In the genomic region with DNA sequence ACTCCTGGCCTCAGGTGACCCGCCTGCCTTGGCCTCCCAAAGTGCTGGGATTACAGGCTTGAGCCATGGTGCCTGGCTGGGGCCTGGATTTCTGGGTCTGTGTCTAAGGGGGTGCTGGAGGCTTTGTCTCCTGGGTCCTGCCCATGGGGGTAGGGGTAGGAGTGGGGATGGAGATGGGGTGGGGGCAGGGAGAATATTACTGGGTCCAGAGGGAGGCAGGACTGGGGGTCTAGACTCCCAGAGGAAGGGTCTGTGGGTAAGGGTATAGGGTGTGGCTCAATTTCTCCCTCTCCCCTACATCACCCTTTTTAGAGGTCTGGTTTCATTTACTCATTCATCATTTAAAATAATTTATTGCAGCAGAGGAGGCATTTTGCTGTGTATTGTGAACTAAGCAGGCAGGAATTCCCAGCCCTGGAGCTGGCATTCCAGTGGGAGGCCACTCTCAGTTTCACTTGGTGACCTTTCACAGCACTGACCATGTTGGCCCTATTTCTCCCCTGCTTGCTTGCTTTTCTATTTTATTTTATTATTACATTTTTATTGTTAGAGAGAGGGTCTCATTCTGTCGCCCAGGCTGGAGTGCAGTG, we compare ENCODE assay signal across 9 cellular contexts. TPM values are rescaled to one million over a fixed set of nuclear protein-coding genes. Genes with fewer than 3 reads are reported as not detected.
DNase-seq lines count a peak whose midpoint lies in the region; ATAC-seq, FAIRE-seq and TF ChIP-seq lines count a peak whose summit lies in the region.
"Had no signal": no experiment of that assay in that cellular context is flagged by ENCODE, and none has a peak within 500 bp of the region (broad histone marks: within the 10 kb centered on the region; RNA-seq: fewer than 3 reads in every experiment).

No MANE protein-coding gene starts in this region.

- H3K79me2 ChIP-seq in PC-3 (ENCODE audit: low read length) = peaks cover 19% of the 10 kb centered on the region
- peaks cover 0 to 8% of the 10 kb centered on the region in 2 experiments; a peak in 1 of 4 replicates for H3K79me2 ChIP-seq in H1 (ENCODE audit: control insufficient read depth in 1 of 2, insufficient read depth in 2 of 2, low read length in 2 of 2)

- no peak overlapping the region for H3K56ac ChIP-seq in H1 (replicated peaks; ENCODE audit: insufficient read length, low read depth, low read length)

- H3K18ac ChIP-seq in H1 (ENCODE audit: extremely low read depth, low read length) = no peak overlapping the region

- FAIRE-seq in H1 (lab: Jason Lieb, UNC) = no peak

- peak; percentile 75 for DNase-seq in ELR (ENCODE audit: low read depth)
- peak; percentile 27 for DNase-seq in PC-3
- no peak for DNase-seq in H1 (ENCODE audit: low read depth in 1 of 2, low spot score in 2 of 2)
- DNase-seq in osteocyte (ENCODE audit: extremely low spot score, unreplicated experiment) = no peak
- no peak for DNase-seq in SKM-1 treated with dmso at 0.1 percent for 144 hours (lab: John Stamatoyannopoulos, UW; ENCODE audit: unreplicated experiment)
- DNase-seq: NCI-H187 treated with DMSO at 0.1 percent for 48 hours had no signal

- no peak overlapping the region for H4K91ac ChIP-seq in H1 (replicated peaks; ENCODE audit: insufficient read length, low read length)

- no peak overlapping the region for H2BK15ac ChIP-seq in H1 (ENCODE audit: low read length)

- no peak for TF ChIP-seq CTCF in PC-3 (conservative IDR thresholded peaks at IDR 0.05; ENCODE audit: low read depth, low read length)
- no peak for TF ChIP-seq CTCF in H1 (IDR thresholded peaks at IDR 0.05; ENCODE audit: control extremely low read depth in 1 of 3, insufficient read depth in 1 of 3, low read depth in 1 of 3, low read length in 3 of 3)
- no peak for TF ChIP-seq CTCF in osteocyte (IDR thresholded peaks at IDR 0.05)

- no peak overlapping the region for H2BK20ac ChIP-seq in H1 (ENCODE audit: low read length)

- H3K36me3 Mint-ChIP-seq in osteocyte (ENCODE audit: unreplicated experiment) = no peaks in the 10 kb centered on the region

- 65% methylated on average over 2 of the region's 2 CpGs; no CpG with 5 or more reads in 1 of the 2 experiments for WGBS in H1 (ENCODE audit: extremely low coverage in 1 of 2, insufficient coverage in 1 of 2, insufficient read length in 1 of 2, insufficient replicate concordance in 2 of 2, low coverage in 1 of 2, low lambda C conversion rate in 2 of 2, missing lambda C conversion rate in 1 of 2), 2 experiments

- H3K4me2 ChIP-seq in PC-3 (ENCODE audit: low read length) = peak overlapping the region; percentile 91
- H3K4me2 ChIP-seq in H1 (ENCODE audit: insufficient read depth in 1 of 2, low read depth in 2 of 2, low read length in 2 of 2) = peak overlapping the region; percentile 68 to 89; a peak in 2 of 4 replicates

- H3F3A ChIP-seq in PC-3 (ENCODE audit: low read length, unreplicated experiment) = no peaks in the 10 kb centered on the region

- H2BK12ac ChIP-seq in H1 (ENCODE audit: low read depth, low read length) = no peak overlapping the region

- no peak for TF ChIP-seq POLR2A in H1 (IDR thresholded peaks at IDR 0.05; ENCODE audit: control extremely low read depth in 1 of 2, low read depth in 2 of 2, low read length in 2 of 2)

- POLR2A ChIA-PET in PC-3 (lab: Charles Lee; ENCODE audit: unreplicated experiment) = no interaction called here
- POLR2A ChIA-PET in H1 (lab: Charles Lee; ENCODE audit: partially characterized antibody) = interaction anchor here (0.6 to 1.6 kb wide), 5 partner anchors 16 to 55 kb away, joined by 3 to 6 read pairs (median 3); no protein-coding TSS in a partner anchor

- H2AK5ac ChIP-seq in H1 (ENCODE audit: low read depth, low read length) = no peak overlapping the region

- no peak overlapping the region for H2BK120ac ChIP-seq in H1 (replicated peaks; ENCODE audit: low read depth, low read length)

- no peaks in the 10 kb centered on the region for H3K27me3 ChIP-seq in PC-3 (ENCODE audit: low read length)
- no peaks in the 10 kb centered on the region for H3K27me3 ChIP-seq in H1 (replicated peaks in 1 of 4; ENCODE audit: control insufficient read depth in 3 of 4, extremely low read depth in 1 of 4, insufficient read depth in 3 of 4, low read length in 3 of 4)

- H3K27me3 Mint-ChIP-seq in osteocyte (ENCODE audit: unreplicated experiment) = no peaks in the 10 kb centered on the region

- H3K27ac Mint-ChIP-seq in osteocyte (ENCODE audit: unreplicated experiment) = peak overlapping the region; percentile 72

- H2AFZ ChIP-seq in PC-3 (ENCODE audit: low read length) = no peak overlapping the region
- no peak overlapping the region for H2AFZ ChIP-seq in H1 (ENCODE audit: low read length)

- ATAC-seq in PC-3 = no peak
- ATAC-seq in GM19324 (IDR thresholded peaks at IDR 0.05; ENCODE audit: low FRiP score, unreplicated experiment) = no peak
- ATAC-seq in HG02588 (IDR thresholded peaks at IDR 0.05; ENCODE audit: unreplicated experiment) = no peak
- no peak for ATAC-seq in HG03342 (IDR thresholded peaks at IDR 0.05; ENCODE audit: unreplicated experiment)

- H4K5ac ChIP-seq in H1 (ENCODE audit: insufficient read length, low read depth, low read length) = no peak overlapping the region

- H4K20me1 ChIP-seq in PC-3 (ENCODE audit: low read length) = no peaks in the 10 kb centered on the region
- H4K20me1 ChIP-seq in H1 (replicated peaks in 1 of 2; ENCODE audit: control insufficient read depth in 1 of 2, insufficient read depth in 2 of 2, low read length in 2 of 2) = peaks cover 0 to 1% of the 10 kb centered on the region in 2 experiments

- TF ChIP-seq EP300 in H1 (IDR thresholded peaks at IDR 0.05; ENCODE audit: borderline replicate concordance in 1 of 2, low read depth in 2 of 2, low read length in 2 of 2) = no peak

- H3K27ac ChIP-seq in PC-3 (ENCODE audit: low read length) = no peak overlapping the region
- H3K27ac ChIP-seq in H1 (ENCODE audit: low read depth, low read length) = no peak overlapping the region

- H3K9me2 ChIP-seq in PC-3 (replicated peaks; ENCODE audit: low read length) = no peaks in the 10 kb centered on the region

- H3K4me1 ChIP-seq in PC-3 (ENCODE audit: insufficient read depth, low read length) (peaks cover 10% of the 10 kb centered on the region; the same call in 1 of the 2 replicates), H1 (replicated peaks in 1 of 4; ENCODE audit: control insufficient read depth in 3 of 4, insufficient read depth in 4 of 4, low read length in 3 of 4) (peaks cover 0 to 14% (median 6%) of the 10 kb centered on the region in 4 experiments; a peak in 6 of 7 replicates)

- H3K9ac ChIP-seq in PC-3 (ENCODE audit: low read length) (peak overlapping the region; percentile 91; the same call in 1 of the 2 replicates), H1 (replicated peaks in 1 of 4; ENCODE audit: extremely low read depth in 1 of 4, low read depth in 3 of 4, low read length in 3 of 4) (no peak overlapping the region)

- H3K4me3 ChIP-seq in PC-3 (ENCODE audit: low read length) (peak overlapping the region; percentile 95; the same call in 1 of the 2 replicates), H1 (ENCODE audit: extremely low read depth in 1 of 4, insufficient read depth in 2 of 4, low read depth in 3 of 4, low read length in 4 of 4) (peak overlapping the region; percentile 88 to 94 (median 90); a peak in 4 of 8 replicates)

- CTCF ChIA-PET in PC-3 (lab: Charles Lee) = interaction anchor here (0.8 kb wide), 1 partner anchor 30 kb away, joined by 3 read pairs; no protein-coding TSS in a partner anchor
- CTCF ChIA-PET in H1 (lab: Charles Lee; ENCODE audit: partially characterized antibody) = no interaction called here

- H3K14ac ChIP-seq in H1 (ENCODE audit: insufficient read length) = no peak overlapping the region

- H3K36me3 ChIP-seq in PC-3 (ENCODE audit: low read depth, low read length) (no peaks in the 10 kb centered on the region), H1 (ENCODE audit: control insufficient read depth in 2 of 4, insufficient read depth in 4 of 4, low read length in 3 of 4) (peaks cover 4 to 18% (median 6%) of the 10 kb centered on the region in 4 experiments; a peak in 7 of 8 replicates)

- H3K4me1 Mint-ChIP-seq in osteocyte (ENCODE audit: unreplicated experiment) = peaks cover 33% of the 10 kb centered on the region

- no peaks in the 10 kb centered on the region; the same call in 1 of the 2 replicates for H3K79me1 ChIP-seq in H1 (ENCODE audit: low read depth, low read length)

- H3K9me3 ChIP-seq in PC-3 (ENCODE audit: low read length) (no peaks in the 10 kb centered on the region), H1 (ENCODE audit: insufficient read depth in 2 of 2, low read depth in 1 of 2, low read length in 1 of 2) (no peaks in the 10 kb centered on the region)

- no peak overlapping the region for H3K4ac ChIP-seq in H1 (replicated peaks; ENCODE audit: insufficient read length, low read depth, low read length)

- H2BK5ac ChIP-seq in H1 (ENCODE audit: low read depth, low read length) = no peak overlapping the region

- peak overlapping the region; percentile 91 for H3K4me3 Mint-ChIP-seq in osteocyte (ENCODE audit: unreplicated experiment)

- intact Hi-C loops in PC-3 (cut with micrococcal nuclease) = no loop called here

- peaks cover 12% of the 10 kb centered on the region for H3K23me2 ChIP-seq in H1 (ENCODE audit: low read depth, low read length)

- H4K8ac ChIP-seq in H1 (ENCODE audit: extremely low read depth, insufficient read depth, low read length) = no peak overlapping the region

- no peak overlapping the region for H3K23ac ChIP-seq in H1 (ENCODE audit: insufficient read length)

- H3K9me3 Mint-ChIP-seq in osteocyte (ENCODE audit: unreplicated experiment) = no peaks in the 10 kb centered on the region

- TF ChIP-seq RAD21 in H1 (IDR thresholded peaks at IDR 0.05 in 1 of 2, conservative IDR thresholded peaks at IDR 0.05 in 1 of 2; ENCODE audit: low read depth in 2 of 2, low read length in 2 of 2) = no peak

- BruUV-seq in PC-3 (replicated peaks; lab: Mats Ljungman, UMichigan) = no TSS peak

RNA-seq across cellular contexts. Expression of a gene that starts 0.8 kb away (rescaled TPM):
- total RNA-seq in PC-3 (2014; rRNA removed) (9.0 and 10.6 TPM in 2 replicates), osteocyte (6.2 and 6.8 TPM in 2 replicates)
- total RNA-seq in H1 (2021; fragmentation: NEBNext Ultra II Directional; extraction: Animal tissue kit (Norgen Biotek cat#: 25700)) = 12.0 and 13.2 TPM in 2 replicates
- 10.0 and 22.1 TPM in 2 replicates for polyA plus RNA-seq in H1 (2011; rRNA removed)
- polyA plus RNA-seq in H1 (2011; cell fraction: cytosol; rRNA removed) = 8.7 TPM
- polyA plus RNA-seq in H1 (2011; cell fraction: nucleus; rRNA removed) = 39.2 TPM
- polyA plus RNA-seq in H1 (2012, experiment 1 of 2) = 4.9 to 9.4 TPM (median 8.5 TPM) in 4 replicates
- 5.1 TPM for polyA plus RNA-seq in H1 (2012, experiment 2 of 2)
- 9.8 TPM for polyA plus RNA-seq in H1 (2013, experiment 1 of 2)
- 11.0 TPM for polyA plus RNA-seq in H1 (2013, experiment 2 of 2)
- 7.3 and 8.1 TPM in 2 replicates for polyA minus RNA-seq in H1 (2011; rRNA and poly(A)+ RNA removed)
- 5.7 TPM for polyA minus RNA-seq in H1 (2011; cell fraction: cytosol; rRNA and poly(A)+ RNA removed)
- polyA minus RNA-seq in H1 (2011; cell fraction: nucleus; rRNA and poly(A)+ RNA removed) = 27.4 TPM

RNA-seq across cellular contexts. Expression of a gene that starts 1.2 kb away (rescaled TPM):
- total RNA-seq in PC-3 (2014; rRNA removed) (not detected in 2 replicates), osteocyte (0.81 and 0.97 TPM in 2 replicates)
- 1.1 TPM in 1 of 2 replicates, not detected in the other for total RNA-seq in H1 (2021; fragmentation: NEBNext Ultra II Directional; extraction: Animal tissue kit (Norgen Biotek cat#: 25700))
- 2.8 and 3.0 TPM in 2 replicates for polyA plus RNA-seq in H1 (2011; rRNA removed)
- 1.5 TPM for polyA plus RNA-seq in H1 (2011; cell fraction: cytosol; rRNA removed)
- polyA plus RNA-seq in H1 (2011; cell fraction: nucleus; rRNA removed) = 1.0 TPM
- 0.90 to 1.8 TPM (median 1.3 TPM) in 4 replicates for polyA plus RNA-seq in H1 (2012, experiment 1 of 2)
- 4.3 TPM for polyA plus RNA-seq in H1 (2012, experiment 2 of 2)
- 3.4 TPM for polyA plus RNA-seq in H1 (2013, experiment 1 of 2)
- 4.7 TPM for polyA plus RNA-seq in H1 (2013, experiment 2 of 2)
- polyA minus RNA-seq in H1 (2011; rRNA and poly(A)+ RNA removed) = 0.73 TPM in 1 of 2 replicates, not detected in the other
- polyA minus RNA-seq in H1 (2011; cell fraction: cytosol; rRNA and poly(A)+ RNA removed) = not detected
- not detected for polyA minus RNA-seq in H1 (2011; cell fraction: nucleus; rRNA and poly(A)+ RNA removed)

RNA-seq across cellular contexts. Expression of a gene that starts 6.9 kb away (rescaled TPM):
- not detected in 2 replicates for total RNA-seq in PC-3 (2014; rRNA removed)
- total RNA-seq in H1 (2021; fragmentation: NEBNext Ultra II Directional; extraction: Animal tissue kit (Norgen Biotek cat#: 25700)) = not detected in 2 replicates
- polyA plus RNA-seq in H1 (2011; rRNA removed) = 0.18 and 0.19 TPM in 2 replicates
- polyA plus RNA-seq in H1 (2011; cell fraction: cytosol; rRNA removed) = 0.31 TPM
- not detected for polyA plus RNA-seq in H1 (2011; cell fraction: nucleus; rRNA removed)
- not detected in 4 replicates for polyA plus RNA-seq in H1 (2012, experiment 1 of 2)
- polyA plus RNA-seq in H1 (2012, experiment 2 of 2) = not detected
- polyA plus RNA-seq in H1 (2013, experiment 1 of 2) = not detected
- 0.17 TPM for polyA plus RNA-seq in H1 (2013, experiment 2 of 2)
- not detected in 2 replicates for polyA minus RNA-seq in H1 (2011; rRNA and poly(A)+ RNA removed)
- not detected for polyA minus RNA-seq in H1 (2011; cell fraction: cytosol; rRNA and poly(A)+ RNA removed)
- not detected for polyA minus RNA-seq in H1 (2011; cell fraction: nucleus; rRNA and poly(A)+ RNA removed)
- not detected in 2 replicates for total RNA-seq in osteocyte

RNA-seq across cellular contexts. Expression of a gene that starts 32.8 kb away (rescaled TPM):
- total RNA-seq in PC-3 (2014; rRNA removed) = 21.1 and 23.2 TPM in 2 replicates
- 22.0 and 22.2 TPM in 2 replicates for total RNA-seq in H1 (2021; fragmentation: NEBNext Ultra II Directional; extraction: Animal tissue kit (Norgen Biotek cat#: 25700))
- polyA plus RNA-seq in H1 (2011; rRNA removed) = 19.9 and 32.4 TPM in 2 replicates
- 18.3 TPM for polyA plus RNA-seq in H1 (2011; cell fraction: cytosol; rRNA removed)
- polyA plus RNA-seq in H1 (2011; cell fraction: nucleus; rRNA removed) = 37.2 TPM
- 18.3 to 26.1 TPM (median 22.6 TPM) in 4 replicates for polyA plus RNA-seq in H1 (2012, experiment 1 of 2)
- 52.7 TPM for polyA plus RNA-seq in H1 (2012, experiment 2 of 2)
- 43.9 TPM for polyA plus RNA-seq in H1 (2013, experiment 1 of 2)
- 44.0 TPM for polyA plus RNA-seq in H1 (2013, experiment 2 of 2)
- 8.1 and 9.1 TPM in 2 replicates for polyA minus RNA-seq in H1 (2011; rRNA and poly(A)+ RNA removed)
- polyA minus RNA-seq in H1 (2011; cell fraction: cytosol; rRNA and poly(A)+ RNA removed) = 8.1 TPM
- polyA minus RNA-seq in H1 (2011; cell fraction: nucleus; rRNA and poly(A)+ RNA removed) = 9.3 TPM
- total RNA-seq in osteocyte = 12.6 and 14.7 TPM in 2 replicates

RNA-seq across cellular contexts. Expression of a gene that starts 35.0 kb away (rescaled TPM):
- total RNA-seq in PC-3 (2014; rRNA removed) (4.1 and 4.8 TPM in 2 replicates), osteocyte (24.3 and 25.0 TPM in 2 replicates)
- 15.2 and 16.8 TPM in 2 replicates for total RNA-seq in H1 (2021; fragmentation: NEBNext Ultra II Directional; extraction: Animal tissue kit (Norgen Biotek cat#: 25700))
- polyA plus RNA-seq in H1 (2011; rRNA removed) = 4.6 and 8.0 TPM in 2 replicates
- polyA plus RNA-seq in H1 (2011; cell fraction: cytosol; rRNA removed) = 3.2 TPM
- polyA plus RNA-seq in H1 (2011; cell fraction: nucleus; rRNA removed) = 6.9 TPM
- 7.2 to 13.6 TPM (median 12.7 TPM) in 4 replicates for polyA plus RNA-seq in H1 (2012, experiment 1 of 2)
- polyA plus RNA-seq in H1 (2012, experiment 2 of 2) = 9.9 TPM
- polyA plus RNA-seq in H1 (2013, experiment 1 of 2) = 19.6 TPM
- 18.6 TPM for polyA plus RNA-seq in H1 (2013, experiment 2 of 2)
- polyA minus RNA-seq in H1 (2011; rRNA and poly(A)+ RNA removed) = 2.1 and 2.4 TPM in 2 replicates
- polyA minus RNA-seq in H1 (2011; cell fraction: cytosol; rRNA and poly(A)+ RNA removed) = 7.6 TPM
- polyA minus RNA-seq in H1 (2011; cell fraction: nucleus; rRNA and poly(A)+ RNA removed) = 6.9 TPM

Comparison
In these comparisons a context has a peak if more than half of its experiments do, and no peak if none do; other contexts are left out.
1. DNase-seq: peak in ELR (single experiment) and PC-3 (single experiment); none in H1 (0 of 2), osteocyte (single experiment) and SKM-1 treated with dmso at 0.1 percent for 144 hours (single experiment).